In the genomic region with DNA sequence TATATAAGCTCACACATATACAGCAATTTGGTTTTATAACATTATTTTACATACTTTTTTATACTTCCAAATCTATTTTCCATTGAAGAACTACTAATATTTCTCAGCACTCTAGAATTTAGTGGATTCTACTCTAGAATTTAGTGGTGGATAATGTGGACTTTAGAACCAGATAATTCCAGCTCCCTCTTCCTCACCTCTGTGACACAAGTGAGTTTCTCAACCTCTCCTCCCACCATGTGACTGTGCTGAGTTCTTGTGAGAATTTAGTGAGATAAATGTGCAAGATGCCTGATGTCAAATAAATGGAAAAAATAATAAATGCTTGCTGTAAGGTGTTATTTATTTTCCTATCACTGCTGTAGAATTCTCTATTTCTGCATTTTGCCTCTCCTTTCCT, we compare ENCODE assay signal across 25 cellular contexts.
"Had no signal": no experiment of that assay in that cellular context is flagged by ENCODE, and none has a peak within 500 bp of the region (broad histone marks: within the 10 kb centered on the region; RNA-seq: fewer than 3 reads in every experiment).

No MANE protein-coding gene starts in this region.

- H3K27ac ChIP-seq: body of pancreas, esophagus muscularis mucosa, foreskin keratinocyte had no signal

- ATAC-seq: activated T-cell treated with anti-CD3 and anti-CD28 coated beads, Interleukin-2, amount 50 U/mL, for 72 hours; body of pancreas; effector memory CD8-positive, alpha-beta T cell; foreskin keratinocyte had no signal

- H3K36me3 ChIP-seq: esophagus muscularis mucosa had no signal

- H3K4me1 ChIP-seq: body of pancreas, esophagus muscularis mucosa, foreskin keratinocyte had no signal

- DNase-seq: activated CD4-positive, alpha-beta memory T cell treated with anti-CD3 and anti-CD28 coated beads, Interleukin-2, amount 10 ng/mL, durations not matched to agents 7 days and 5 days; activated CD4-positive, alpha-beta T cell treated with anti-CD3 and anti-CD28 coated beads for 1 hour; activated CD4-positive, alpha-beta T cell treated with anti-CD3 and anti-CD28 coated beads for 4 hours; activated CD4-positive, alpha-beta T cell treated with anti-CD3 and anti-CD28 coated beads, Interleukin-2, amount 10 ng/mL, durations not matched to agents 7 days and 5 days; activated CD4-positive, alpha-beta T cell treated with anti-CD3 and anti-CD28 coated beads, Interleukin-2, amount 50 U/mL, for 4 hours; activated CD8-positive, alpha-beta memory T cell treated with anti-CD3 and anti-CD28 coated beads, Interleukin-2, amount 50 U/mL, for 48 hours; activated gamma-delta T cell treated with Interleukin-2 at 50 U/mL for 16 hours; activated naive CD4-positive, alpha-beta T cell treated with anti-CD3 and anti-CD28 coated beads, Interleukin-2, amount 50 U/mL, for 16 hours; activated naive CD4-positive, alpha-beta T cell treated with Interleukin-2 at 50 U/mL for 16 hours; activated T-cell treated with anti-CD3 and anti-CD28 coated beads for 4 hours; activated T-cell treated with anti-CD3 and anti-CD28 coated beads, Interleukin-2, amount 50 U/mL, for 24 hours; activated T-cell treated with anti-CD3 and anti-CD28 coated beads, Interleukin-2, amount 50 U/mL, for 72 hours; amygdala; aorta; body of pancreas; caudate nucleus; cortex of kidney; dermis blood vessel endothelial cell; effector CD4-positive, alpha-beta T cell; effector memory CD8-positive, alpha-beta T cell; erythroblast; foreskin keratinocyte; head of caudate nucleus; T-helper 2 cell had no signal

- H3K9me3 ChIP-seq: body of pancreas, esophagus muscularis mucosa had no signal

- H3K4me3 ChIP-seq: body of pancreas, esophagus muscularis mucosa had no signal

- H3K27me3 ChIP-seq: body of pancreas, esophagus muscularis mucosa had no signal
